9 cellular contexts compared by ENCODE assay signal in the genomic region with DNA sequence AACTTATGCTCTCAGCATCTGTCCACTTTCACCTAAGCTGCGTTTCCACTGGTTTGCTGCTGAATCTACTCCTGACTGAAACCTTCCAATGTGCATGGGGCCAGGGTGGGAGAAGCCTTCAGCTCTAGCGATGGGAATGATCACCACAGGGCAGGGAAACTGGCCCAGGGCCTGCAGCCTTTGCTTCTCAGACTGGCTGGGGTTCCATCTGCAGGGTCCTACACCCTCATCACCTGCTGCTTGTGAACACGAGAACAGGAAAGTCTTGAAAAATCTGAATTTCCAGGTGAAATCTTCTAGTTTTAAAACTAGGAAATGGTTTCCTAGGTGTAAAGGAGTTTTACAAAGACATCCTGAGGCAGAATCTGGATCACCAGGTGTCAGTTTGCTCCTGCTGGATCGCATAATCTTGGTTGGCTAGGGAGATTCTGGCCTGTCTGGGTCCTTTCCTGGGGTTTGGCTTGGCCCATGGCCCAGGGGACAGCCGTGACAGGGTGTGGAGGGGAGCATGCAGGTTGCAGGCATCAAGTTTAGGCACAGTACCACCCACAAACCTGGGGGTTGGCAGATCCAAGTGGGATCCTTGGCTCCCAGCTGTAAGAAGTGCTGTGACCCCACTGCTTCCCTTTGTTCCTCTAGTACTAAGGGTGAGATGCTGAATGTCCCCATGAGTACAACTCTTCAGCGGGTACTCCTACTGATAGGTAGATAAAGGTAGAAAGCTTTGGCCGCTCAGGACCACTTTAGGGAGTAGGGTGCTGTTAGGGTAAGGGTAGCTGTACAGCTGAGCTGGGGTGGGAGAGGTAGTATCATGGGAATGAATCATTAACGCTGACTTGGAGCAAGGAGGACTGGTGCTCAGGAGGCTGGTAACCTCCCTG. TPM values are rescaled to one million over a fixed set of nuclear protein-coding genes. Genes with fewer than 3 reads are reported as not detected.
DNase-seq lines count a peak whose midpoint lies in the region; ATAC-seq, FAIRE-seq and TF ChIP-seq lines count a peak whose summit lies in the region.
"Had no signal": no experiment of that assay in that cellular context is flagged by ENCODE, and none has a peak within 500 bp of the region (broad histone marks: within the 10 kb centered on the region; RNA-seq: fewer than 3 reads in every experiment).

No MANE protein-coding gene starts in this region.

- H4K20me1 ChIP-seq in BLaER1 (peaks cover 20% of the 10 kb centered on the region), neural cell (ENCODE audit: insufficient read depth) (peaks cover 6% of the 10 kb centered on the region)

- H3K9ac ChIP-seq in BLaER1 (peak overlapping the region; percentile 97), neural cell (ENCODE audit: low read length) (peak overlapping the region; percentile 98)

- H3F3A ChIP-seq in neural cell (ENCODE audit: insufficient read depth, low read length, poor library complexity, severe bottlenecking): peaks cover 7% of the 10 kb centered on the region

- H3K4me2 ChIP-seq in BLaER1 (peak overlapping the region; percentile 89), neural cell (ENCODE audit: low read length) (peak overlapping the region; percentile 93)

- H3K27me3 ChIP-seq in BLaER1 (no peaks in the 10 kb centered on the region), MG63 (no peaks in the 10 kb centered on the region), ectodermal cell (ENCODE audit: control insufficient read depth, insufficient read depth, low read length, poor library complexity, severe bottlenecking) (peaks cover 28% of the 10 kb centered on the region), neural cell (ENCODE audit: insufficient read depth, low read depth, low read length) (no peaks in the 10 kb centered on the region)

- FAIRE-seq in D721Med (lab: Jason Lieb, UNC): no peak
- FAIRE-seq: islet of Langerhans had no signal

- H3K4me1 ChIP-seq in BLaER1 (peaks cover 76% of the 10 kb centered on the region), ectodermal cell (ENCODE audit: control insufficient read depth, insufficient read depth, low read length) (peaks cover 36% of the 10 kb centered on the region)

- H3K9me2 ChIP-seq in neural cell (ENCODE audit: insufficient read depth, low read length): no peaks in the 10 kb centered on the region

- no peak for DNase-seq in MG63
- DNase-seq in D721Med (ENCODE audit: insufficient read length, low spot score): no peak
- no peak for DNase-seq in HuH-7 (ENCODE audit: low spot score)
- no peak for DNase-seq in dedifferentiated amniotic fluid mesenchymal stem cell (ENCODE audit: extremely low spot score)

- ATAC-seq in esophagus mucosa: no peak

- H3K36me3 ChIP-seq in BLaER1: peaks cover 22% of the 10 kb centered on the region
- peaks cover 23% of the 10 kb centered on the region for H3K36me3 ChIP-seq in MG63
- peaks cover 17% of the 10 kb centered on the region for H3K36me3 ChIP-seq in ectodermal cell (ENCODE audit: control insufficient read depth, insufficient read depth, low read length)
- no peaks in the 10 kb centered on the region for H3K36me3 ChIP-seq in neural cell (ENCODE audit: insufficient read depth, low read length)

- H2AFZ ChIP-seq in neural cell (ENCODE audit: low read depth, low read length): no peak overlapping the region

- no peak for TF ChIP-seq RAD21 in neural cell (conservative IDR thresholded peaks at IDR 0.05)

- 92 to 93% methylated on average over 8 of the region's 8 CpGs for WGBS in ectodermal cell, 2 experiments

- TF ChIP-seq CTCF in neural cell (IDR thresholded peaks at IDR 0.05; ENCODE audit: poor library complexity, severe bottlenecking) (no peak), D721Med (IDR thresholded peaks at IDR 0.05; ENCODE audit: insufficient read depth, missing control alignments) (no peak)

- H3K79me2 ChIP-seq in neural cell (replicated peaks; ENCODE audit: insufficient read depth, low read length): peaks cover 19% of the 10 kb centered on the region

- TF ChIP-seq EP300 in neural cell (conservative IDR thresholded peaks at IDR 0.05; ENCODE audit: poor library complexity, severe bottlenecking): no peak

- H3K27ac ChIP-seq in BLaER1 (peak overlapping the region; percentile 99), ectodermal cell (ENCODE audit: insufficient read depth, low read depth, low read length, poor library complexity, severe bottlenecking) (peak overlapping the region; percentile 86), neural cell (ENCODE audit: low read length) (peak overlapping the region; percentile 98)

- H3K4me3 ChIP-seq in BLaER1: peak overlapping the region; percentile 95
- peak overlapping the region; percentile 86 for H3K4me3 ChIP-seq in MG63
- peak overlapping the region; percentile 64 for H3K4me3 ChIP-seq in ectodermal cell (ENCODE audit: insufficient read depth, low read depth, low read length)
- peak overlapping the region; percentile 76 for H3K4me3 ChIP-seq in neural cell (ENCODE audit: low read length)

- no peaks in the 10 kb centered on the region for H3K9me3 ChIP-seq in BLaER1
- no peaks in the 10 kb centered on the region for H3K9me3 ChIP-seq in MG63
- no peaks in the 10 kb centered on the region for H3K9me3 ChIP-seq in ectodermal cell (ENCODE audit: control insufficient read depth, low read length)
- no peaks in the 10 kb centered on the region for H3K9me3 ChIP-seq in neural cell (ENCODE audit: low read length)

TF ChIP-seq in neural cell, 6 proteins besides CTCF, POLR2A, EP300 and RAD21:
- TF ChIP-seq MXI1 (conservative IDR thresholded peaks at IDR 0.05; ENCODE audit: poor library complexity, severe bottlenecking) (no peak), SMC3 (conservative IDR thresholded peaks at IDR 0.05; ENCODE audit: poor library complexity) (no peak), EZH2 (IDR thresholded peaks at IDR 0.05; ENCODE audit: borderline replicate concordance, insufficient read depth, low read length, poor library complexity, severe bottlenecking) (no peak), POLR2AphosphoS5 (IDR thresholded peaks at IDR 0.05) (no peak), TAF1 (IDR thresholded peaks at IDR 0.05; ENCODE audit: low read depth) (no peak)
- TF ChIP-seq, protein P1, sequence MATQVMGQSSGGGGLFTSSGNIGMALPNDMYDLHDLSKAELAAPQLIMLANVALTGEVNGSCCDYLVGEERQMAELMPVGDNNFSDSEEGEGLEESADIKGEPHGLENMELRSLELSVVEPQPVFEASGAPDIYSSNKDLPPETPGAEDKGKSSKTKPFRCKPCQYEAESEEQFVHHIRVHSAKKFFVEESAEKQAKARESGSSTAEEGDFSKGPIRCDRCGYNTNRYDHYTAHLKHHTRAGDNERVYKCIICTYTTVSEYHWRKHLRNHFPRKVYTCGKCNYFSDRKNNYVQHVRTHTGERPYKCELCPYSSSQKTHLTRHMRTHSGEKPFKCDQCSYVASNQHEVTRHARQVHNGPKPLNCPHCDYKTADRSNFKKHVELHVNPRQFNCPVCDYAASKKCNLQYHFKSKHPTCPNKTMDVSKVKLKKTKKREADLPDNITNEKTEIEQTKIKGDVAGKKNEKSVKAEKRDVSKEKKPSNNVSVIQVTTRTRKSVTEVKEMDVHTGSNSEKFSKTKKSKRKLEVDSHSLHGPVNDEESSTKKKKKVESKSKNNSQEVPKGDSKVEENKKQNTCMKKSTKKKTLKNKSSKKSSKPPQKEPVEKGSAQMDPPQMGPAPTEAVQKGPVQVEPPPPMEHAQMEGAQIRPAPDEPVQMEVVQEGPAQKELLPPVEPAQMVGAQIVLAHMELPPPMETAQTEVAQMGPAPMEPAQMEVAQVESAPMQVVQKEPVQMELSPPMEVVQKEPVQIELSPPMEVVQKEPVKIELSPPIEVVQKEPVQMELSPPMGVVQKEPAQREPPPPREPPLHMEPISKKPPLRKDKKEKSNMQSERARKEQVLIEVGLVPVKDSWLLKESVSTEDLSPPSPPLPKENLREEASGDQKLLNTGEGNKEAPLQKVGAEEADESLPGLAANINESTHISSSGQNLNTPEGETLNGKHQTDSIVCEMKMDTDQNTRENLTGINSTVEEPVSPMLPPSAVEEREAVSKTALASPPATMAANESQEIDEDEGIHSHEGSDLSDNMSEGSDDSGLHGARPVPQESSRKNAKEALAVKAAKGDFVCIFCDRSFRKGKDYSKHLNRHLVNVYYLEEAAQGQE (IDR thresholded peaks at IDR 0.05; ENCODE audit: borderline replicate concordance): no peak

RNA-seq across cellular contexts. Expression of a gene that starts 1.8 kb away (rescaled TPM):
- total RNA-seq in MG63 (2014; rRNA removed; shearing (Covaris generic); ENCODE audit: low replicate concordance): 132 and 239 TPM in 2 replicates
- 105 TPM for polyA plus RNA-seq in ectodermal cell (2013, experiment 1 of 4)
- 105 TPM for polyA plus RNA-seq in ectodermal cell (2013, experiment 2 of 4)
- polyA plus RNA-seq in ectodermal cell (2013, experiment 3 of 4): 86.3 TPM
- polyA plus RNA-seq in ectodermal cell (2013, experiment 4 of 4): 90.7 TPM
- polyA plus RNA-seq in neural cell: 138 and 151 TPM in 2 replicates
- polyA minus RNA-seq in neural cell: 77.9 and 82.3 TPM in 2 replicates
- total RNA-seq in esophagus mucosa: 52.8 TPM

RNA-seq across cellular contexts. Expression of a gene that starts 5.3 kb away (rescaled TPM):
- 50.3 and 58.8 TPM in 2 replicates for total RNA-seq in MG63 (2014; rRNA removed; shearing (Covaris generic); ENCODE audit: low replicate concordance)
- 109 TPM for polyA plus RNA-seq in ectodermal cell (2013, experiment 1 of 4)
- polyA plus RNA-seq in ectodermal cell (2013, experiment 2 of 4): 111 TPM
- 106 TPM for polyA plus RNA-seq in ectodermal cell (2013, experiment 3 of 4)
- 125 TPM for polyA plus RNA-seq in ectodermal cell (2013, experiment 4 of 4)
- 176 and 189 TPM in 2 replicates for polyA plus RNA-seq in neural cell
- 69.9 and 71.0 TPM in 2 replicates for polyA minus RNA-seq in neural cell
- 98.8 TPM for total RNA-seq in esophagus mucosa

RNA-seq across cellular contexts. Expression of a gene that starts 12.9 kb away (rescaled TPM):
- total RNA-seq in MG63 (2014; rRNA removed; shearing (Covaris generic); ENCODE audit: low replicate concordance): 9.4 and 23.8 TPM in 2 replicates
- polyA plus RNA-seq in ectodermal cell (2013, experiment 1 of 4): 27.4 TPM
- 29.9 TPM for polyA plus RNA-seq in ectodermal cell (2013, experiment 2 of 4)
- polyA plus RNA-seq in ectodermal cell (2013, experiment 3 of 4): 23.0 TPM
- 26.1 TPM for polyA plus RNA-seq in ectodermal cell (2013, experiment 4 of 4)
- polyA plus RNA-seq in neural cell: 74.6 and 80.8 TPM in 2 replicates
- 36.1 and 40.2 TPM in 2 replicates for polyA minus RNA-seq in neural cell
- total RNA-seq in esophagus mucosa: 9.4 TPM

RNA-seq across cellular contexts. Expression of a gene that starts 16.4 kb away (rescaled TPM):
- 352 and 641 TPM in 2 replicates for total RNA-seq in MG63 (2014; rRNA removed; shearing (Covaris generic); ENCODE audit: low replicate concordance)
- 1,177 TPM for polyA plus RNA-seq in ectodermal cell (2013, experiment 1 of 4)
- 1,248 TPM for polyA plus RNA-seq in ectodermal cell (2013, experiment 2 of 4)
- 686 TPM for polyA plus RNA-seq in ectodermal cell (2013, experiment 3 of 4)
- polyA plus RNA-seq in ectodermal cell (2013, experiment 4 of 4): 770 TPM
- polyA plus RNA-seq in neural cell: 227 and 256 TPM in 2 replicates
- 305 and 312 TPM in 2 replicates for polyA minus RNA-seq in neural cell
- 204 TPM for total RNA-seq in esophagus mucosa

RNA-seq across cellular contexts. Expression of a gene that starts 40.6 kb away (rescaled TPM):
- 8.3 and 24.7 TPM in 2 replicates for total RNA-seq in MG63 (2014; rRNA removed; shearing (Covaris generic); ENCODE audit: low replicate concordance)
- 19.6 TPM for polyA plus RNA-seq in ectodermal cell (2013, experiment 1 of 4)
- 18.5 TPM for polyA plus RNA-seq in ectodermal cell (2013, experiment 2 of 4)
- polyA plus RNA-seq in ectodermal cell (2013, experiment 3 of 4): 18.4 TPM
- polyA plus RNA-seq in ectodermal cell (2013, experiment 4 of 4): 18.6 TPM
- polyA plus RNA-seq in neural cell: 5.5 and 6.8 TPM in 2 replicates
- 7.8 and 10.0 TPM in 2 replicates for polyA minus RNA-seq in neural cell
- total RNA-seq in esophagus mucosa: 8.0 TPM
